In the genomic region with DNA sequence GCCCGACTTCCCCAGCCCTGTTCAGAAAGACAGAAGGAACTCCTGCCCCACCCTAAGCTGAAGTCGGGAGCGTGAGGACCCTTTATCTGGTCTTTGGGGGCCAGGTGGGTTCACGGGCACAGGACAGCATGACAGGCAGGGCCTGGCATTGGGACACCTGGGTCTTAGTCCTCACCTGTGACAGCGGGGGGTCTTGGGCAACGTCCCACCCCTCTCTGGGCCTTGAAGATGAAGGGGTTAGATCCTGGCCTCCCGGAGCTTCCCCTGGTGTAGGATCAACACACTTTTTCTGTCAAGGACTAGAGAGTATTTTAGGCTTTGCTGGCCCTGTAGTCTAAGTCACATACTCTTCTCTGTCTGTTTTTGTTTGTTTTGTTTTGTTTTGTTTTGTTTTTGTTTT, we compare ENCODE assay signal across 22 cellular contexts.
DNase-seq lines count a peak whose midpoint lies in the region; FAIRE-seq and TF ChIP-seq lines count a peak whose summit lies in the region.
"Had no signal": no experiment of that assay in that cellular context is flagged by ENCODE, and none has a peak within 500 bp of the region (broad histone marks: within the 10 kb centered on the region; RNA-seq: fewer than 3 reads in every experiment).

No MANE protein-coding gene starts in this region.

- no peak overlapping the region for H2AFZ ChIP-seq in astrocyte (ENCODE audit: low read depth, low read length)

- CTCF ChIA-PET in activated naive CD4-positive, alpha-beta T cell treated with anti-CD3 and anti-CD28 coated beads, Interleukin-2, amount 10 ng/mL, durations not matched to agents 7 days and 5 days (lab: Charles Lee) = no interaction called here

- H3K4me3 ChIP-seq in astrocyte (ENCODE audit: insufficient read depth, low read depth, low read length) = no peak overlapping the region
- H3K4me3 ChIP-seq: A549; BLaER1 treated with 17β-estradiol and CSF1 and Interleukin-3, amounts not matched to agents 10 nM and 100 nM had no signal

- no peak overlapping the region for H3K4me2 ChIP-seq in astrocyte (ENCODE audit: low read length)
- H3K4me2 ChIP-seq: A549 had no signal

- H3K9ac ChIP-seq in astrocyte (ENCODE audit: low read length) = no peak overlapping the region
- H3K9ac ChIP-seq: BLaER1 treated with 17β-estradiol and CSF1 and Interleukin-3, amounts not matched to agents 10 nM and 100 nM had no signal

- no peaks in the 10 kb centered on the region for H3K36me3 Mint-ChIP-seq in activated naive CD4-positive, alpha-beta T cell treated with anti-CD3 and anti-CD28 coated beads, Interleukin-2, amount 50 U/mL, for 24 hours
- no peaks in the 10 kb centered on the region for H3K36me3 Mint-ChIP-seq in activated naive CD4-positive, alpha-beta T cell treated with anti-CD3 and anti-CD28 coated beads, Interleukin-2, amount 10 ng/mL, durations not matched to agents 7 days and 5 days
- H3K36me3 Mint-ChIP-seq in astrocyte (ENCODE audit: low read depth, unreplicated experiment) = no peaks in the 10 kb centered on the region
- no peaks in the 10 kb centered on the region for H3K36me3 Mint-ChIP-seq in nephron progenitor cell (ENCODE audit: low read depth)
- H3K36me3 Mint-ChIP-seq: CD4-positive, alpha-beta memory T cell had no signal

- H3K27me3 ChIP-seq in astrocyte (ENCODE audit: insufficient read depth, low read length) = peaks cover 4% of the 10 kb centered on the region
- H3K27me3 ChIP-seq: BE2C; BLaER1 treated with 17β-estradiol and CSF1 and Interleukin-3, amounts not matched to agents 10 nM and 100 nM had no signal

- H3K27ac ChIP-seq in astrocyte (ENCODE audit: low read depth, low read length) = no peak overlapping the region
- H3K27ac ChIP-seq: 22Rv1; A549; BLaER1 treated with 17β-estradiol and CSF1 and Interleukin-3, amounts not matched to agents 10 nM and 100 nM had no signal

- H3K9me3 Mint-ChIP-seq in activated naive CD4-positive, alpha-beta T cell treated with anti-CD3 and anti-CD28 coated beads, Interleukin-2, amount 50 U/mL, for 24 hours = no peaks in the 10 kb centered on the region
- no peaks in the 10 kb centered on the region for H3K9me3 Mint-ChIP-seq in activated naive CD4-positive, alpha-beta T cell treated with anti-CD3 and anti-CD28 coated beads, Interleukin-2, amount 10 ng/mL, durations not matched to agents 7 days and 5 days
- no peaks in the 10 kb centered on the region for H3K9me3 Mint-ChIP-seq in astrocyte (ENCODE audit: unreplicated experiment)
- H3K9me3 Mint-ChIP-seq in nephron progenitor cell = no peaks in the 10 kb centered on the region
- H3K9me3 Mint-ChIP-seq: CD4-positive, alpha-beta memory T cell had no signal

- no peaks in the 10 kb centered on the region for H3K27me3 Mint-ChIP-seq in activated naive CD4-positive, alpha-beta T cell treated with anti-CD3 and anti-CD28 coated beads, Interleukin-2, amount 50 U/mL, for 24 hours
- H3K27me3 Mint-ChIP-seq in activated naive CD4-positive, alpha-beta T cell treated with anti-CD3 and anti-CD28 coated beads, Interleukin-2, amount 10 ng/mL, durations not matched to agents 7 days and 5 days = peaks cover 5% of the 10 kb centered on the region
- H3K27me3 Mint-ChIP-seq in astrocyte (ENCODE audit: low read depth, unreplicated experiment) (peaks cover 9% of the 10 kb centered on the region), nephron progenitor cell (ENCODE audit: low read depth, poor library complexity) (peaks cover 7% of the 10 kb centered on the region)
- H3K27me3 Mint-ChIP-seq: CD4-positive, alpha-beta memory T cell had no signal

- TF ChIP-seq CTCF in astrocyte (IDR thresholded peaks at IDR 0.05; ENCODE audit: insufficient read depth, low read depth, low read length) (no peak), nephron progenitor cell (IDR thresholded peaks at IDR 0.05) (no peak)

- H3K4me1 ChIP-seq in astrocyte (ENCODE audit: insufficient read depth, low read length) = no peaks in the 10 kb centered on the region
- H3K4me1 ChIP-seq: A549, BE2C had no signal

- H3K36me3 ChIP-seq in astrocyte (ENCODE audit: insufficient read depth, low read length) = no peaks in the 10 kb centered on the region
- H3K36me3 ChIP-seq: BE2C; BLaER1 treated with 17β-estradiol and CSF1 and Interleukin-3, amounts not matched to agents 10 nM and 100 nM had no signal

- H3K9me3 ChIP-seq in astrocyte (ENCODE audit: insufficient read depth, low read depth, low read length) = no peaks in the 10 kb centered on the region
- H3K9me3 ChIP-seq: A549; BE2C; BLaER1 treated with 17β-estradiol and CSF1 and Interleukin-3, amounts not matched to agents 10 nM and 100 nM had no signal

- no peak for FAIRE-seq in astrocyte (lab: Jason Lieb, UNC)
- FAIRE-seq: A549, GM12891, GM18507, H1 had no signal

- no peak overlapping the region for H3K4me3 Mint-ChIP-seq in activated naive CD4-positive, alpha-beta T cell treated with anti-CD3 and anti-CD28 coated beads, Interleukin-2, amount 50 U/mL, for 24 hours
- no peak overlapping the region for H3K4me3 Mint-ChIP-seq in activated naive CD4-positive, alpha-beta T cell treated with anti-CD3 and anti-CD28 coated beads, Interleukin-2, amount 10 ng/mL, durations not matched to agents 7 days and 5 days
- H3K4me3 Mint-ChIP-seq in astrocyte (ENCODE audit: unreplicated experiment) (peak overlapping the region; percentile 62), nephron progenitor cell (no peak overlapping the region)
- H3K4me3 Mint-ChIP-seq: CD4-positive, alpha-beta memory T cell had no signal

- DNase-seq in activated naive CD4-positive, alpha-beta T cell treated with anti-CD3 and anti-CD28 coated beads, Interleukin-2, amount 10 ng/mL, durations not matched to agents 7 days and 5 days = no peak
- DNase-seq in astrocyte (ENCODE audit: low read depth) = no peak
- no peak for DNase-seq in nephron progenitor cell
- no peak for DNase-seq in C1 segment of cervical spinal cord (lab: John Stamatoyannopoulos, UW)
- DNase-seq in inferior parietal cortex (ENCODE audit: extremely low spot score) = no peak
- DNase-seq: ACHN; AML-193; BE2C; Calu3; CD4-positive, alpha-beta memory T cell; COR-L47; DMS53; DMS79 treated with DMSO at 0.1 percent for 48 hours; GF-D8; H7 had no signal

- H3K79me2 ChIP-seq in astrocyte (ENCODE audit: insufficient read depth, low read length) = no peaks in the 10 kb centered on the region

- H3K4me1 Mint-ChIP-seq in activated naive CD4-positive, alpha-beta T cell treated with anti-CD3 and anti-CD28 coated beads, Interleukin-2, amount 50 U/mL, for 24 hours = no peaks in the 10 kb centered on the region
- H3K4me1 Mint-ChIP-seq in activated naive CD4-positive, alpha-beta T cell treated with anti-CD3 and anti-CD28 coated beads, Interleukin-2, amount 10 ng/mL, durations not matched to agents 7 days and 5 days = no peaks in the 10 kb centered on the region
- H3K4me1 Mint-ChIP-seq in astrocyte (ENCODE audit: low read depth, unreplicated experiment) (no peaks in the 10 kb centered on the region), nephron progenitor cell (no peaks in the 10 kb centered on the region)
- H3K4me1 Mint-ChIP-seq: CD4-positive, alpha-beta memory T cell had no signal

- H4K20me1 ChIP-seq in astrocyte (ENCODE audit: insufficient read depth, low read length) = no peaks in the 10 kb centered on the region

- H3K27ac Mint-ChIP-seq in activated naive CD4-positive, alpha-beta T cell treated with anti-CD3 and anti-CD28 coated beads, Interleukin-2, amount 50 U/mL, for 24 hours = peak overlapping the region; percentile 65
- H3K27ac Mint-ChIP-seq in activated naive CD4-positive, alpha-beta T cell treated with anti-CD3 and anti-CD28 coated beads, Interleukin-2, amount 10 ng/mL, durations not matched to agents 7 days and 5 days = no peak overlapping the region
- H3K27ac Mint-ChIP-seq in astrocyte (ENCODE audit: unreplicated experiment) = no peak overlapping the region
- peak overlapping the region; percentile 66 for H3K27ac Mint-ChIP-seq in nephron progenitor cell
- H3K27ac Mint-ChIP-seq: CD4-positive, alpha-beta memory T cell had no signal

Comparison
In these comparisons a context has a peak if more than half of its experiments do, and no peak if none do; other contexts are left out.
1. H3K27ac Mint-ChIP-seq: peak in activated naive CD4-positive, alpha-beta T cell treated with anti-CD3 and anti-CD28 coated beads, Interleukin-2, amount 50 U/mL, for 24 hours (single experiment) and nephron progenitor cell (single experiment); none in activated naive CD4-positive, alpha-beta T cell treated with anti-CD3 and anti-CD28 coated beads, Interleukin-2, amount 10 ng/mL, durations not matched to agents 7 days and 5 days (single experiment) and astrocyte (single experiment).